16 cellular contexts compared by ENCODE assay signal in genomic region chr21:43639470-43640178, GRCh38. TPM values are rescaled to one million over a fixed set of nuclear protein-coding genes. Genes with fewer than 3 reads are reported as not detected.
DNase-seq lines count a peak whose midpoint lies in the region; ATAC-seq, FAIRE-seq and TF ChIP-seq lines count a peak whose summit lies in the region.
"Had no signal": no experiment of that assay in that cellular context is flagged by ENCODE, and none has a peak within 500 bp of the region (broad histone marks: within the 10 kb centered on the region; RNA-seq: fewer than 3 reads in every experiment).

No MANE protein-coding gene starts in this region.

- no peak overlapping the region for H3K27ac ChIP-seq in pancreas
- H3K27ac ChIP-seq: heart left ventricle had no signal

- DNase-seq in EL, result peak; percentile 68
- peak; percentile 46 for DNase-seq in NB4 (ENCODE audit: low read depth)
- DNase-seq in epithelial cell of esophagus (ENCODE audit: low read depth), result peak; percentile 89
- no peak for DNase-seq in pancreas
- DNase-seq in nephron progenitor cell, result no peak
- DNase-seq in HK-2 (ENCODE audit: unreplicated experiment), result no peak
- DNase-seq: heart left ventricle; mesendoderm; NCI-H1930; stimulated activated CD4-positive, alpha-beta T cell treated with anti-CD3 and anti-CD28 coated beads, Interleukin-1b, Interleukin-23, amount 100 ng/mL, for 48 hours; stimulated activated naive CD4-positive, alpha-beta T cell treated with Interleukin-2 at 50 U/mL for 16 hours; T-helper 9 cell had no signal

- no peak for TF ChIP-seq POLR2A in NB4 (IDR thresholded peaks at IDR 0.05; ENCODE audit: extremely low read depth, insufficient read length)

- peaks cover 0 to 7% (median 4%) of the 10 kb centered on the region in 3 donors for H3K4me1 ChIP-seq in pancreas

- peaks cover 15% of the 10 kb centered on the region for H3K4me1 Mint-ChIP-seq in nephron progenitor cell

- TF ChIP-seq CTCF in NB4 (IDR thresholded peaks at IDR 0.05; ENCODE audit: low read depth, low read length), result no peak
- no peak for TF ChIP-seq CTCF in epithelial cell of esophagus (IDR thresholded peaks at IDR 0.05; ENCODE audit: insufficient read depth, low read depth, low read length, missing control alignments)
- no peak for TF ChIP-seq CTCF in pancreas (IDR thresholded peaks at IDR 0.05)
- TF ChIP-seq CTCF in nephron progenitor cell (IDR thresholded peaks at IDR 0.05), result no peak

- H3K27ac Mint-ChIP-seq in nephron progenitor cell, result no peak overlapping the region

- no peaks in the 10 kb centered on the region for H3K27me3 ChIP-seq in pancreas
- H3K27me3 ChIP-seq: heart left ventricle had no signal

- peak in 3 of 4 donors; percentile 8 to 38 (median 30) for ATAC-seq in pancreas
- no peak for ATAC-seq in GM18867 (IDR thresholded peaks at IDR 0.05; ENCODE audit: unreplicated experiment)
- ATAC-seq: heart left ventricle had no signal

- no peaks in the 10 kb centered on the region for H3K9me3 ChIP-seq in pancreas
- H3K9me3 ChIP-seq: heart left ventricle had no signal

- peaks cover 10% of the 10 kb centered on the region for H3K36me3 Mint-ChIP-seq in nephron progenitor cell (ENCODE audit: low read depth)
- H3K36me3 Mint-ChIP-seq: activated naive CD4-positive, alpha-beta T cell treated with anti-CD3 and anti-CD28 coated beads, Interleukin-2, amount 50 U/mL, for 24 hours had no signal

- H3K27me3 Mint-ChIP-seq in nephron progenitor cell (ENCODE audit: low read depth, poor library complexity), result no peaks in the 10 kb centered on the region
- H3K27me3 Mint-ChIP-seq: activated naive CD4-positive, alpha-beta T cell treated with anti-CD3 and anti-CD28 coated beads, Interleukin-2, amount 50 U/mL, for 24 hours had no signal

- H3K36me3 ChIP-seq in pancreas, result no peaks in the 10 kb centered on the region
- H3K36me3 ChIP-seq: heart left ventricle had no signal

- intact Hi-C loops in pancreas (cut with DNase I), result no loop called here

- H3K4me3 ChIP-seq in NB4 (ENCODE audit: low read depth, low read length) (no peak overlapping the region), epithelial cell of esophagus (ENCODE audit: low read length) (no peak overlapping the region), pancreas (no peak overlapping the region)
- H3K4me3 ChIP-seq: heart left ventricle had no signal

- FAIRE-seq in pancreas (lab: Jason Lieb, UNC), result no peak
- FAIRE-seq: GM12892, H1 had no signal

- 58 to 61% methylated on average over 5 of the region's 5 CpGs for WGBS in pancreas, 2 donors

- H3K9me3 Mint-ChIP-seq in nephron progenitor cell, result no peaks in the 10 kb centered on the region
- H3K9me3 Mint-ChIP-seq: activated naive CD4-positive, alpha-beta T cell treated with anti-CD3 and anti-CD28 coated beads, Interleukin-2, amount 50 U/mL, for 24 hours had no signal

- no peak overlapping the region for H3K4me3 Mint-ChIP-seq in nephron progenitor cell
- H3K4me3 Mint-ChIP-seq: activated naive CD4-positive, alpha-beta T cell treated with anti-CD3 and anti-CD28 coated beads, Interleukin-2, amount 50 U/mL, for 24 hours had no signal

RNA-seq across cellular contexts. Expression of gene HSF2BP, which starts 19.7 kb away (rescaled TPM):
- total RNA-seq in pancreas, result under 1 TPM; 0.14 to 0.32 (median 0.24) TPM
- polyA plus RNA-seq in pancreas, result under 1 TPM; 0.11 to 0.14 TPM

RNA-seq across cellular contexts. Expression of gene RRP1B, which starts 19.7 kb away (rescaled TPM):
- total RNA-seq in pancreas, result 10 to 100 TPM in 3 of 6 donors, 1 to 10 TPM in 3; 7.2 to 13.3 (median 9.7) TPM
- polyA plus RNA-seq in pancreas, result 1 to 10 TPM; 4.4 to 5.4 TPM

Comparison
In these comparisons a context has a peak if more than half of its experiments do, and no peak if none do; other contexts are left out.
1. DNase-seq: peak in EL (single experiment), NB4 (single experiment) and epithelial cell of esophagus (single experiment); none in pancreas (0 of 6), nephron progenitor cell (single experiment) and HK-2 (single experiment).